1 cellular context compared by ENCODE assay signal in the genomic region with DNA sequence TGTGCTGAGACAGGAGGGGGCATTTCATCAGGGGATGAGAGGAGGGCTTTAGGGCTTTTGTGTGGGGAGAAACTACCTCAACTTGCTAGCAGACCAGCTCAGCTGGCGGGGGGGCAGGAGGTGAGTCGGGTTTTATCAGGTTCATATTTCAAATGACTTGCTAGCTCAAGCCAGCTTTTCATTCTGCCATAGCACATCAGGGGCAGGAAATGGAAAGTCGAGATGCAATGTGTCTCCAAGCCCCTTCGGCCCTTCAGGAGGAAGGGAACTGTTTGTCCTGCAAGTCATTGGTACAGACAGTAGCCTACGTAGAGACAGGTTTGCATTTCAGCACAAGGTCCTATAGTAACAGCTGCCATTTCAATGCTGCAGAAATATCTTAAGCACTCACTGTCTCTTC.
TF ChIP-seq lines count a peak whose summit lies in the region.

No MANE protein-coding gene starts in this region.

TF ChIP-seq in SK-N-SH treated with all-trans-retinoic acid at 6 μM for 48 hours, 23 proteins besides CTCF, POLR2A, EP300 and RAD21 (continued from another document):
- TF ChIP-seq CREB5 (CRISPR knock-in tag; IDR thresholded peaks at IDR 0.05; ENCODE audit: low read depth) (no peak), OSR1 (CRISPR knock-in tag; IDR thresholded peaks at IDR 0.05) (no peak), RARB (CRISPR knock-in tag; IDR thresholded peaks at IDR 0.05) (no peak), CSDC2 (CRISPR knock-in tag; IDR thresholded peaks at IDR 0.05) (no peak), ESRRG (CRISPR knock-in tag; IDR thresholded peaks at IDR 0.05) (no peak), BACH2 (CRISPR knock-in tag; IDR thresholded peaks at IDR 0.05; ENCODE audit: borderline replicate concordance) (no peak)
